1 cellular context compared by ENCODE assay signal in genomic region chr1:200182701-200183100, GRCh38.
TF ChIP-seq lines count a peak whose summit lies in the region.

No MANE protein-coding gene starts in this region.

TF ChIP-seq in K562, 482 proteins besides CTCF, POLR2A, EP300 and RAD21 (continued from another document):
- TF ChIP-seq STAT6 (CRISPR knock-in tag; IDR thresholded peaks at IDR 0.05) (no peak), ZNF830 (CRISPR knock-in tag; IDR thresholded peaks at IDR 0.05) (no peak), MAZ (CRISPR knock-in tag; conservative IDR thresholded peaks at IDR 0.05 in 1 of 2, IDR thresholded peaks at IDR 0.05 in 1 of 2) (no peak), FOXJ3 (CRISPR knock-in tag; IDR thresholded peaks at IDR 0.05) (no peak)
- TF ChIP-seq, protein P1, sequence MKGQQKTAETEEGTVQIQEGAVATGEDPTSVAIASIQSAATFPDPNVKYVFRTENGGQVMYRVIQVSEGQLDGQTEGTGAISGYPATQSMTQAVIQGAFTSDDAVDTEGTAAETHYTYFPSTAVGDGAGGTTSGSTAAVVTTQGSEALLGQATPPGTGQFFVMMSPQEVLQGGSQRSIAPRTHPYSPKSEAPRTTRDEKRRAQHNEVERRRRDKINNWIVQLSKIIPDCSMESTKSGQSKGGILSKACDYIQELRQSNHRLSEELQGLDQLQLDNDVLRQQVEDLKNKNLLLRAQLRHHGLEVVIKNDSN (CRISPR knock-in tag; IDR thresholded peaks at IDR 0.05) = no peak
TF ChIP-seq in K562: peak in this region for 0.
